9 cellular contexts compared by ENCODE assay signal in genomic region chr6:127120109-127120786, GRCh38. TPM values are rescaled to one million over a fixed set of nuclear protein-coding genes. Genes with fewer than 3 reads are reported as not detected.
DNase-seq lines count a peak whose midpoint lies in the region; ATAC-seq and TF ChIP-seq lines count a peak whose summit lies in the region.
"Had no signal": no experiment of that assay in that cellular context is flagged by ENCODE, and none has a peak within 500 bp of the region (broad histone marks: within the 10 kb centered on the region; RNA-seq: fewer than 3 reads in every experiment).

No MANE protein-coding gene starts in this region.

- H3K4me1 ChIP-seq in esophagus squamous epithelium (peaks cover 8 to 39% (median 11%) of the 10 kb centered on the region in 3 donors), Caco-2 (0 out of 2 replicates have a peak, but pooled peaks cover 9% of the 10 kb centered on the region)

- BruUV-seq in Caco-2 (replicated peaks; lab: Mats Ljungman, UMichigan) = no TSS peak

- POLR2A ChIA-PET in Caco-2 (lab: Charles Lee) = no interaction called here

- intact Hi-C loops in esophagus squamous epithelium (cut with DNase I) (no loop called here), Caco-2 (cut with micrococcal nuclease; ENCODE audit: unreplicated experiment) (loop anchor here (2.0 to 10.0 kb wide), 4 partner anchors 463 to 1087 kb away; partner anchors contain the start of gene CENPW)

- peak overlapping the region; percentile 31 to 75 (median 52) for H3K4me3 ChIP-seq in esophagus squamous epithelium
- H3K4me3 ChIP-seq in retinal pigment epithelial cell (ENCODE audit: low read length) = peak overlapping the region; percentile 55
- H3K4me3 ChIP-seq in Caco-2 (ENCODE audit: low read depth, low read length) = no peak overlapping the region

- H3K36me3 ChIP-seq in esophagus squamous epithelium (no peaks in the 10 kb centered on the region), Caco-2 (ENCODE audit: control insufficient read depth, insufficient read depth, low read length) (no peaks in the 10 kb centered on the region)

- TF ChIP-seq CTCF in esophagus squamous epithelium (IDR thresholded peaks at IDR 0.05) (no peak), retinal pigment epithelial cell (conservative IDR thresholded peaks at IDR 0.05; ENCODE audit: low read depth, low read length) (no peak), Caco-2 (IDR thresholded peaks at IDR 0.05; ENCODE audit: insufficient read depth in 1 of 2, low read depth in 1 of 2, low read length in 1 of 2, severe bottlenecking in 1 of 2, unreplicated experiment in 1 of 2) (no peak)

- H3K9me3 ChIP-seq in esophagus squamous epithelium = no peaks in the 10 kb centered on the region
- no peaks in the 10 kb centered on the region for H3K9me3 ChIP-seq in Caco-2

- H3K27ac ChIP-seq in esophagus squamous epithelium = peak overlapping the region; percentile 40 to 92 (median 57)

- WGBS in esophagus squamous epithelium, 2 donors = 2 to 4% methylated on average over 5 to 9 of the region's 34 CpGs

- H3K4me3 Mint-ChIP-seq in Caco-2 (ENCODE audit: unreplicated experiment) = no peak overlapping the region

- DNase-seq in stimulated activated CD4-positive, alpha-beta T cell treated with anti-CD3 and anti-CD28 coated beads, Interleukin-4, amount 100 ng/mL, for 1 hour = peak; percentile 2
- DNase-seq in stimulated activated CD4-positive, alpha-beta T cell treated with anti-CD3 and anti-CD28 coated beads, Interleukin-4, amount 100 ng/mL, for 4 hours = no peak
- DNase-seq in M059J (ENCODE audit: low read depth) (peak; percentile 15), esophagus squamous epithelium (lab: John Stamatoyannopoulos, UW) (no peak), retinal pigment epithelial cell (ENCODE audit: low read depth) (no peak), Caco-2 (no peak), NCI-H2171 treated with DMSO at 0.1 percent for 48 hours (lab: John Stamatoyannopoulos, UW) (no peak)

- CTCF ChIA-PET in Caco-2 (lab: Charles Lee) = no interaction called here

- H3K27ac Mint-ChIP-seq in Caco-2 (ENCODE audit: unreplicated experiment) = no peak overlapping the region
- H3K27ac Mint-ChIP-seq: activated naive CD4-positive, alpha-beta T cell treated with anti-CD3 and anti-CD28 coated beads, Interleukin-2, amount 50 U/mL, for 72 hours had no signal

- no peaks in the 10 kb centered on the region for H3K36me3 Mint-ChIP-seq in Caco-2 (ENCODE audit: insufficient read depth, unreplicated experiment)
- H3K36me3 Mint-ChIP-seq: activated naive CD4-positive, alpha-beta T cell treated with anti-CD3 and anti-CD28 coated beads, Interleukin-2, amount 50 U/mL, for 72 hours had no signal

- peaks cover 19% of the 10 kb centered on the region for H3K4me1 Mint-ChIP-seq in Caco-2 (ENCODE audit: low read depth, unreplicated experiment)

- H3K27me3 Mint-ChIP-seq in Caco-2 (ENCODE audit: insufficient read depth, unreplicated experiment) = no peaks in the 10 kb centered on the region

- no peak for ATAC-seq in GM18873 (IDR thresholded peaks at IDR 0.05; ENCODE audit: low FRiP score, unreplicated experiment)

- no peak for TF ChIP-seq POLR2A in esophagus squamous epithelium (IDR thresholded peaks at IDR 0.05)

- peaks cover 10% of the 10 kb centered on the region for H3K9me3 Mint-ChIP-seq in Caco-2 (ENCODE audit: unreplicated experiment)
- H3K9me3 Mint-ChIP-seq: activated naive CD4-positive, alpha-beta T cell treated with anti-CD3 and anti-CD28 coated beads, Interleukin-2, amount 50 U/mL, for 72 hours had no signal

- H3K27me3 ChIP-seq in esophagus squamous epithelium = peaks cover 0 to 94% (median 18%) of the 10 kb centered on the region in 4 donors
- H3K27me3 ChIP-seq in Caco-2 (replicated peaks; ENCODE audit: control insufficient read depth, insufficient read depth, low read length) = no peaks in the 10 kb centered on the region

RNA-seq across cellular contexts. Expression of gene RSPO3, which starts 1.8 kb away (rescaled TPM):
- total RNA-seq in M059J (2014; rRNA removed; shearing (Covaris generic)) = 0.42 TPM in 1 of 2 replicates, not detected in the other
- total RNA-seq in esophagus squamous epithelium (1 to 10 TPM; 1.1 to 7.2 (median 4.3) TPM), Caco-2 (2022) (0.11 TPM in 1 of 2 replicates, not detected in the other)
- total RNA-seq: activated naive CD4-positive, alpha-beta T cell treated with anti-CD3 and anti-CD28 coated beads, Interleukin-2, amount 50 U/mL, for 72 hours had no signal

Comparison
In these comparisons a context has a peak if more than half of its experiments do, and no peak if none do; other contexts are left out.
1. DNase-seq: peak in stimulated activated CD4-positive, alpha-beta T cell treated with anti-CD3 and anti-CD28 coated beads, Interleukin-4, amount 100 ng/mL, for 1 hour (single experiment) and M059J (single experiment); none in stimulated activated CD4-positive, alpha-beta T cell treated with anti-CD3 and anti-CD28 coated beads, Interleukin-4, amount 100 ng/mL, for 4 hours (0 of 2), esophagus squamous epithelium (single experiment), retinal pigment epithelial cell (single experiment), Caco-2 (0 of 2) and NCI-H2171 treated with DMSO at 0.1 percent for 48 hours (single experiment).